In genomic region chr11:65505434-65506315, GRCh38 we compare ENCODE assay signal across 8 cellular contexts. TPM values are rescaled to one million over a fixed set of nuclear protein-coding genes. Genes with fewer than 3 reads are reported as not detected.
DNase-seq lines count a peak whose midpoint lies in the region; ATAC-seq and TF ChIP-seq lines count a peak whose summit lies in the region.

No MANE protein-coding gene starts in this region.

- intact Hi-C loops in CD4-positive, alpha-beta T cell (cut with DNase I, micrococcal nuclease), result loop anchor here (1.0 to 5.0 kb wide), 4 partner anchors 8 to 33 kb away; no protein-coding TSS in a partner anchor

- H3K27ac ChIP-seq in CD4-positive, alpha-beta T cell (ENCODE audit: low read depth, low read length), result peak overlapping the region; percentile 46

- peak in 1 of 10 experiments; percentile 43 for DNase-seq in CD4-positive, alpha-beta T cell
- DNase-seq in LNCaP clone FGC (ENCODE audit: low read depth) (no peak), choroid plexus epithelial cell (ENCODE audit: low read depth) (peak; percentile 62), myocyte (ENCODE audit: low read depth) (peak; percentile 54), NOMO-1 (lab: John Stamatoyannopoulos, UW; ENCODE audit: unreplicated experiment in 2 of 2) (no peak), dedifferentiated amniotic fluid mesenchymal stem cell (ENCODE audit: extremely low spot score) (no peak)
- no peak for DNase-seq in stimulated activated CD4-positive, alpha-beta T cell treated with anti-CD3 and anti-CD28 coated beads, Interleukin-4, amount 100 ng/mL, for 24 hours

- ATAC-seq in CD4-positive, alpha-beta T cell (ENCODE audit: poor library complexity), result no peak
- no peak for ATAC-seq in HG03442 (IDR thresholded peaks at IDR 0.05; ENCODE audit: unreplicated experiment)

- no peaks in the 10 kb centered on the region for H3K27me3 ChIP-seq in CD4-positive, alpha-beta T cell (ENCODE audit: control insufficient read depth, insufficient read depth, low read length)

- CTCF ChIA-PET in CD4-positive, alpha-beta T cell (lab: Charles Lee), result interaction anchor here (0.8 to 7.5 kb wide), 7 partner anchors 9 to 124 kb away, joined by 3 to 82 read pairs (median 5); no protein-coding TSS in a partner anchor

- no peak overlapping the region for H3K27ac Mint-ChIP-seq in CD4-positive, alpha-beta T cell

- H3K9me3 Mint-ChIP-seq in CD4-positive, alpha-beta T cell, result no peaks in the 10 kb centered on the region

- H3K27me3 Mint-ChIP-seq in CD4-positive, alpha-beta T cell, result no peaks in the 10 kb centered on the region

- H3K4me3 Mint-ChIP-seq in CD4-positive, alpha-beta T cell, result no peak overlapping the region

- POLR2A ChIA-PET in CD4-positive, alpha-beta T cell (lab: Charles Lee), result interaction anchor here (0.6 to 15.9 kb wide), 28 partner anchors 6 to 581 kb away, joined by 3 to 3042 read pairs (median 4); partner anchors contain the start of genes CCDC85B, FAM89B, FRMD8 and MALAT1

- no peak for TF ChIP-seq CTCF in CD4-positive, alpha-beta T cell (IDR thresholded peaks at IDR 0.05)
- TF ChIP-seq CTCF in LNCaP clone FGC (IDR thresholded peaks at IDR 0.05; ENCODE audit: control insufficient read depth, extremely low read depth, insufficient read depth) (no peak), choroid plexus epithelial cell (conservative IDR thresholded peaks at IDR 0.05; ENCODE audit: low read depth, low read length) (no peak)

- no peaks in the 10 kb centered on the region for H3K9me3 ChIP-seq in CD4-positive, alpha-beta T cell (ENCODE audit: control insufficient read depth, low read length)

- peak overlapping the region; percentile 78 for H3K4me3 ChIP-seq in LNCaP clone FGC (ENCODE audit: low read depth, low read length)
- peak overlapping the region; percentile 80 for H3K4me3 ChIP-seq in choroid plexus epithelial cell (ENCODE audit: low read depth, low read length)

- H3K4me1 Mint-ChIP-seq in CD4-positive, alpha-beta T cell (ENCODE audit: low read depth), result peaks cover 54% of the 10 kb centered on the region

- H3K36me3 Mint-ChIP-seq in CD4-positive, alpha-beta T cell (ENCODE audit: low read depth), result peaks cover 2% of the 10 kb centered on the region

RNA-seq across cellular contexts. Expression of gene MALAT1, which starts 6.8 kb away (rescaled TPM):
- total RNA-seq in CD4-positive, alpha-beta T cell, result over 10,000 TPM; 31,509 to 32,316 TPM
- total RNA-seq in myocyte, result 5,859 and 8,069 TPM in 2 replicates
- 1,663 TPM for polyA plus RNA-seq in myocyte (2012)

RNA-seq across cellular contexts. Expression of gene SCYL1, which starts 19.2 kb away (rescaled TPM):
- 10 to 100 TPM; 57.4 to 60.7 TPM for total RNA-seq in CD4-positive, alpha-beta T cell
- total RNA-seq in myocyte, result 84.4 and 128 TPM in 2 replicates
- 94.5 TPM for polyA plus RNA-seq in myocyte (2012)

RNA-seq across cellular contexts. Expression of gene LTBP3, which starts 52.5 kb away (rescaled TPM):
- total RNA-seq in CD4-positive, alpha-beta T cell, result 100 to 1,000 TPM; 236 to 238 TPM
- total RNA-seq in myocyte, result 26.4 and 27.5 TPM in 2 replicates
- 15.2 TPM for polyA plus RNA-seq in myocyte (2012)

Comparison
In these comparisons a context has a peak if more than half of its experiments do, and no peak if none do; other contexts are left out.
1. DNase-seq: peak in choroid plexus epithelial cell (single experiment) and myocyte (single experiment); none in LNCaP clone FGC (single experiment), NOMO-1 (0 of 2), dedifferentiated amniotic fluid mesenchymal stem cell (single experiment) and stimulated activated CD4-positive, alpha-beta T cell treated with anti-CD3 and anti-CD28 coated beads, Interleukin-4, amount 100 ng/mL, for 24 hours (single experiment).